17 cellular contexts compared by ENCODE assay signal in the genomic region with DNA sequence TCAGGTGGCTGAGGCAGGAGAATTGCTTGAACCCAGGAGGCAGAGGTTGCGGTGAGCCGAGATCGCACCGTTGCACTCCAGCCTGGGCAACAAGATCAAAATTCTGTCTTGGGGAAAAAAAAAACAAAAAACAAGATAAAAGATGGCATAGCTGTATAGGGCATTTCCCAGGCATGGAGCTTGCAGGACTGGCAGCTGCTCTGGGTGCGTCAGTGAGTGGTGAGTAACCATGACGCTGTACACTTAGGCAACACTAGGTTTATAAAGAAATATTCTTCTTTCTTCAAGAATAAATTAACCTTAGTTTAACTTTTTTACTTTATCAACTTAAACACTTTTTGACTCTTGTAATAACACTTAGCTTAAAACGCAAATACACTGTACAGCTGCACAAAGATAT. TPM values are rescaled to one million over a fixed set of nuclear protein-coding genes. Genes with fewer than 3 reads are reported as not detected.
DNase-seq lines count a peak whose midpoint lies in the region; ATAC-seq, FAIRE-seq and TF ChIP-seq lines count a peak whose summit lies in the region.
"Had no signal": no experiment of that assay in that cellular context is flagged by ENCODE, and none has a peak within 500 bp of the region (broad histone marks: within the 10 kb centered on the region; RNA-seq: fewer than 3 reads in every experiment).

No MANE protein-coding gene starts in this region.

- H3K27ac Mint-ChIP-seq in T-helper 17 cell, result peak overlapping the region; percentile 81
- peak overlapping the region in 3 of 6 donors; percentile 24 to 48 (median 35) for H3K27ac Mint-ChIP-seq in immature natural killer cell
- H3K27ac Mint-ChIP-seq: activated CD8-positive, alpha-beta T cell treated with anti-CD3 and anti-CD28 coated beads, Interleukin-2, amount 10 ng/mL, durations not matched to agents 7 days and 5 days had no signal

- peak; percentile 29 for ATAC-seq in T-helper 17 cell
- ATAC-seq: activated CD8-positive, alpha-beta T cell treated with anti-CD3 and anti-CD28 coated beads, Interleukin-2, amount 10 ng/mL, durations not matched to agents 7 days and 5 days; GM12878; pancreas had no signal

- DNase-seq in A172 (ENCODE audit: low spot score) (peak; percentile 57), ELR (ENCODE audit: low read depth) (peak; percentile 84), T-helper 17 cell (no peak), fibroblast of mammary gland (ENCODE audit: low read depth) (peak; percentile 89), HuH-7 (ENCODE audit: low spot score) (no peak), kidney (no peak), NCI-H1436 treated with DMSO at 0.1 percent for 48 hours (lab: John Stamatoyannopoulos, UW) (no peak), immature natural killer cell (no peak)
- DNase-seq: activated CD8-positive, alpha-beta T cell treated with anti-CD3 and anti-CD28 coated beads, Interleukin-2, amount 10 ng/mL, durations not matched to agents 7 days and 5 days; effector memory CD4-positive, alpha-beta T cell; glutamatergic neuron; islet precursor cell; Kasumi-1; midbrain; pancreas; SK-N-SH had no signal

- peaks cover 33% of the 10 kb centered on the region for H3K4me1 Mint-ChIP-seq in T-helper 17 cell
- H3K4me1 Mint-ChIP-seq in immature natural killer cell, result peaks cover 38 to 53% of the 10 kb centered on the region in 2 donors

- H3K4me3 Mint-ChIP-seq in T-helper 17 cell, result no peak overlapping the region
- no peak overlapping the region for H3K4me3 Mint-ChIP-seq in immature natural killer cell
- H3K4me3 Mint-ChIP-seq: activated CD8-positive, alpha-beta T cell treated with anti-CD3 and anti-CD28 coated beads, Interleukin-2, amount 10 ng/mL, durations not matched to agents 7 days and 5 days had no signal

- no peak for FAIRE-seq in kidney (lab: Jason Lieb, UNC)
- FAIRE-seq: GM12878, pancreas had no signal

- no peak overlapping the region for H3K27ac ChIP-seq in kidney (ENCODE audit: low read depth in 2 of 2, low read length in 2 of 2)
- H3K27ac ChIP-seq: pancreas had no signal

- no peaks in the 10 kb centered on the region for H3K9me3 Mint-ChIP-seq in immature natural killer cell

- no peak overlapping the region for H3K9ac ChIP-seq in kidney (ENCODE audit: low read length in 2 of 2)
- H3K9ac ChIP-seq: SK-N-SH had no signal

- H3K4me3 ChIP-seq in fibroblast of mammary gland (ENCODE audit: control insufficient read depth, low read depth, low read length) (no peak overlapping the region), kidney (ENCODE audit: low read length in 2 of 2) (no peak overlapping the region)
- H3K4me3 ChIP-seq: GM12878, pancreas had no signal

- no peak for TF ChIP-seq CTCF in fibroblast of mammary gland (conservative IDR thresholded peaks at IDR 0.05; ENCODE audit: control insufficient read depth, insufficient read depth, low read depth, low read length)
- no peak for TF ChIP-seq CTCF in kidney (IDR thresholded peaks at IDR 0.05; ENCODE audit: borderline replicate concordance, extremely low read depth, insufficient read depth)

- H3K27me3 Mint-ChIP-seq in T-helper 17 cell (no peaks in the 10 kb centered on the region), immature natural killer cell (ENCODE audit: low read depth in 3 of 3) (peaks cover 4 to 6% (median 5%) of the 10 kb centered on the region in 3 donors)

- intact Hi-C loops in kidney (cut with DNase I), result no loop called here

- H3K4me1 ChIP-seq in kidney (ENCODE audit: control insufficient read depth in 1 of 2, insufficient read depth in 1 of 2, low read depth in 1 of 2, low read length in 2 of 2), result peaks cover 12% of the 10 kb centered on the region in 2 donors
- H3K4me1 ChIP-seq: pancreas had no signal

- H3K36me3 ChIP-seq in kidney (ENCODE audit: control insufficient read depth in 1 of 2, insufficient read depth in 2 of 2, low read length in 2 of 2), result peaks cover 5 to 8% of the 10 kb centered on the region in 2 donors
- H3K36me3 ChIP-seq: pancreas had no signal

- H3K9me3 ChIP-seq in T-helper 17 cell (ENCODE audit: control insufficient read depth, low read length, poor library complexity, severe bottlenecking) (no peaks in the 10 kb centered on the region), kidney (ENCODE audit: control insufficient read depth in 1 of 2, low read length in 2 of 2) (no peaks in the 10 kb centered on the region)
- H3K9me3 ChIP-seq: pancreas, SK-N-SH had no signal

- H3K36me3 Mint-ChIP-seq in T-helper 17 cell (ENCODE audit: low read depth) (peaks cover 9% of the 10 kb centered on the region), immature natural killer cell (peaks cover 0 to 21% (median 9%) of the 10 kb centered on the region in 3 donors)

RNA-seq across cellular contexts. Expression of gene TGOLN2, which starts 15.4 kb away (rescaled TPM):
- 114 and 120 TPM in 2 replicates for total RNA-seq in A172 (2014; rRNA removed; shearing (Covaris generic))
- 100 to 1,000 TPM; 122 to 125 TPM for total RNA-seq in T-helper 17 cell
- 175 TPM for total RNA-seq in kidney
- 71.8 TPM for polyA plus RNA-seq in kidney (ENCODE audit: insufficient read depth, low read depth, low replicate concordance)
- 10 to 100 TPM; 28.7 to 75.4 (median 36.4) TPM for polyA plus RNA-seq in immature natural killer cell

RNA-seq across cellular contexts. Expression of gene RETSAT, which starts 41.9 kb away (rescaled TPM):
- 40.5 and 41.5 TPM in 2 replicates for total RNA-seq in A172 (2014; rRNA removed; shearing (Covaris generic))
- total RNA-seq in T-helper 17 cell (10 to 100 TPM; 30.3 to 35.9 TPM), kidney (53.9 TPM)
- polyA plus RNA-seq in kidney (ENCODE audit: insufficient read depth, low read depth, low replicate concordance) (42.9 TPM), immature natural killer cell (10 to 100 TPM; 13.7 to 28.1 (median 23.4) TPM)

RNA-seq across cellular contexts. Expression of gene ELMOD3, which starts 42.2 kb away (rescaled TPM):
- total RNA-seq in A172 (2014; rRNA removed; shearing (Covaris generic)), result 14.8 and 14.9 TPM in 2 replicates
- total RNA-seq in T-helper 17 cell (10 to 100 TPM; 20.0 to 23.2 TPM), kidney (15.3 TPM)
- polyA plus RNA-seq in kidney (ENCODE audit: insufficient read depth, low read depth, low replicate concordance) (17.0 TPM), immature natural killer cell (10 to 100 TPM; 10.9 to 17.7 (median 14.0) TPM)

Comparison
In these comparisons a context has a peak if more than half of its experiments do, and no peak if none do; other contexts are left out.
1. DNase-seq: peak in A172 (single experiment), ELR (single experiment) and fibroblast of mammary gland (single experiment); none in T-helper 17 cell (0 of 3), HuH-7 (single experiment), kidney (single experiment), NCI-H1436 treated with DMSO at 0.1 percent for 48 hours (single experiment) and immature natural killer cell (0 of 3).